38 cellular contexts compared by ENCODE assay signal in the genomic region with DNA sequence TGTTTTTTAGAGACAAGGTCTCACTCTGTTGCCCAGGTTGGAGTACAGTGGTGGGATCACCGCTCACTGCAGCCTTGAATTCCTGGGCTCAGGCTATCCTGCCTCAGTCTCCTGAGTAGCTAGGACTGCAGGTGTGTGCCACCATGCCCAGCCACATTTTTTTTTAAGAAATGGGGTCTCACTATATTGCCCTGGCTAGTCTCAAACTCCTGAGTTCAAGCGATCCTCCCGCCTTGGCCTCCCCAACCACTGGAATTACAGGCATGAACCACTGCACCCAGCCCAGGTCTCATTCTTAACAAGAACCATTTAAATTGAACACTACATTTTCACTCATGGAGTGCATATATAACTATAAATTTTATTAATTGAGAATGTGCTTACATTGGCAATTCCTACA.
"Had no signal": no experiment of that assay in that cellular context is flagged by ENCODE, and none has a peak within 500 bp of the region (broad histone marks: within the 10 kb centered on the region; RNA-seq: fewer than 3 reads in every experiment).

No MANE protein-coding gene starts in this region.

- H3K27ac Mint-ChIP-seq: activated B cell treated with CpG ODN at 0.5 μM for 24 hours; activated CD4-positive, alpha-beta memory T cell treated with anti-CD3 and anti-CD28 coated beads for 36 hours; activated CD4-positive, alpha-beta T cell treated with anti-CD3 and anti-CD28 coated beads, Interleukin-2, amount 10 ng/mL, durations not matched to agents 24 days and 14 days; activated CD8-positive, alpha-beta T cell treated with anti-CD3 and anti-CD28 coated beads for 36 hours; activated naive CD4-positive, alpha-beta T cell treated with anti-CD3 and anti-CD28 coated beads, Interleukin-2, amount 10 ng/mL, durations not matched to agents 7 days and 5 days; activated naive CD8-positive, alpha-beta T cell; activated naive CD8-positive, alpha-beta T cell treated with anti-CD3 and anti-CD28 coated beads, Interleukin-2, amount 10 ng/mL, durations not matched to agents 7 days and 5 days; activated naive CD8-positive, alpha-beta T cell treated with anti-CD3 and anti-CD28 coated beads, Interleukin-2, amount 50 U/mL, for 24 hours; activated T-cell treated with anti-CD3 and anti-CD28 coated beads, Interleukin-2, amount 50 U/mL, for 72 hours; activated T-helper 1 cell treated with anti-CD3 and anti-CD28 coated beads, Interleukin-12 subunit alpha, Interleukin-12 subunit beta, Interleukin-2, Interleukin-4 antibody, amounts not matched to agents 30 ng/mL and 10 ng/mL and 1 ng/mL, durations not matched to agents 14 hours and 24 hours and 36 hours; activated T-helper 17 cell treated with anti-CD3 and anti-CD28 coated beads, Interleukin-2, amount 50 U/mL, for 72 hours; brain; T-helper 1 cell treated with Interleukin-12 subunit alpha and Interleukin-12 subunit beta and Interleukin-4 antibody, amounts not matched to agents 30 μg/mL and 1 μg/mL, for 36 hours had no signal

- H3K4me1 ChIP-seq: ascending aorta had no signal

- ATAC-seq: activated CD8-positive, alpha-beta T cell treated with anti-CD3 and anti-CD28 coated beads for 36 hours; activated naive CD8-positive, alpha-beta T cell treated with anti-CD3 and anti-CD28 coated beads, Interleukin-2, amount 50 U/mL, for 24 hours; activated T-cell treated with anti-CD3 and anti-CD28 coated beads, Interleukin-2, amount 50 U/mL, for 4 hours; activated T-cell treated with anti-CD3 and anti-CD28 coated beads, Interleukin-2, amount 50 U/mL, for 72 hours; activated T-helper 17 cell treated with anti-CD3 and anti-CD28 coated beads, Interleukin-2, amount 50 U/mL, for 72 hours had no signal

- FAIRE-seq: bronchial epithelial cell, TTC549 had no signal

- H3K9me3 Mint-ChIP-seq: activated B cell treated with CpG ODN at 0.5 μM for 24 hours; activated CD4-positive, alpha-beta memory T cell treated with anti-CD3 and anti-CD28 coated beads for 36 hours; activated CD4-positive, alpha-beta T cell treated with anti-CD3 and anti-CD28 coated beads, Interleukin-2, amount 10 ng/mL, durations not matched to agents 24 days and 14 days; activated CD8-positive, alpha-beta T cell treated with anti-CD3 and anti-CD28 coated beads for 36 hours; activated naive CD4-positive, alpha-beta T cell treated with anti-CD3 and anti-CD28 coated beads, Interleukin-2, amount 10 ng/mL, durations not matched to agents 7 days and 5 days; activated naive CD4-positive, alpha-beta T cell treated with anti-CD3 and anti-CD28 coated beads, Interleukin-2, amount 50 U/mL, for 24 hours; activated naive CD8-positive, alpha-beta T cell treated with anti-CD3 and anti-CD28 coated beads, Interleukin-2, amount 10 ng/mL, durations not matched to agents 7 days and 5 days; activated naive CD8-positive, alpha-beta T cell treated with anti-CD3 and anti-CD28 coated beads, Interleukin-2, amount 50 U/mL, for 24 hours; activated T-cell treated with anti-CD3 and anti-CD28 coated beads, Interleukin-2, amount 50 U/mL, for 4 hours; activated T-cell treated with anti-CD3 and anti-CD28 coated beads, Interleukin-2, amount 50 U/mL, for 72 hours; activated T-helper 1 cell treated with anti-CD3 and anti-CD28 coated beads, Interleukin-12 subunit alpha, Interleukin-12 subunit beta, Interleukin-2, Interleukin-4 antibody, amounts not matched to agents 30 ng/mL and 10 ng/mL and 1 ng/mL, durations not matched to agents 14 hours and 24 hours and 36 hours; activated T-helper 17 cell treated with anti-CD3 and anti-CD28 coated beads, Interleukin-2, amount 50 U/mL, for 72 hours; brain; central memory CD8-positive, alpha-beta T cell; T-helper 1 cell treated with Interleukin-12 subunit alpha and Interleukin-12 subunit beta and Interleukin-4 antibody, amounts not matched to agents 30 μg/mL and 1 μg/mL, for 36 hours; T-helper 2 cell treated with Interferon-gamma antibody and Interleukin-4, amounts not matched to agents 5 μg/mL and 100 μg/mL, for 36 hours had no signal

- H3K27me3 ChIP-seq: ascending aorta, cardiac muscle cell had no signal

- H3K27me3 Mint-ChIP-seq: activated B cell treated with CpG ODN at 0.5 μM for 24 hours; activated CD4-positive, alpha-beta memory T cell treated with anti-CD3 and anti-CD28 coated beads for 36 hours; activated CD4-positive, alpha-beta T cell treated with anti-CD3 and anti-CD28 coated beads, Interleukin-2, amount 10 ng/mL, durations not matched to agents 24 days and 14 days; activated CD8-positive, alpha-beta T cell treated with anti-CD3 and anti-CD28 coated beads for 36 hours; activated naive CD4-positive, alpha-beta T cell treated with anti-CD3 and anti-CD28 coated beads, Interleukin-2, amount 10 ng/mL, durations not matched to agents 7 days and 5 days; activated naive CD4-positive, alpha-beta T cell treated with anti-CD3 and anti-CD28 coated beads, Interleukin-2, amount 50 U/mL, for 24 hours; activated naive CD8-positive, alpha-beta T cell; activated naive CD8-positive, alpha-beta T cell treated with anti-CD3 and anti-CD28 coated beads, Interleukin-2, amount 10 ng/mL, durations not matched to agents 7 days and 5 days; activated naive CD8-positive, alpha-beta T cell treated with anti-CD3 and anti-CD28 coated beads, Interleukin-2, amount 50 U/mL, for 24 hours; activated T-helper 17 cell treated with anti-CD3 and anti-CD28 coated beads, Interleukin-2, amount 50 U/mL, for 72 hours; brain; central memory CD8-positive, alpha-beta T cell had no signal

- H3K4me3 Mint-ChIP-seq: activated B cell treated with CpG ODN at 0.5 μM for 24 hours; activated CD4-positive, alpha-beta memory T cell treated with anti-CD3 and anti-CD28 coated beads for 36 hours; activated CD4-positive, alpha-beta T cell treated with anti-CD3 and anti-CD28 coated beads, Interleukin-2, amount 10 ng/mL, durations not matched to agents 24 days and 14 days; activated CD8-positive, alpha-beta T cell treated with anti-CD3 and anti-CD28 coated beads for 36 hours; activated naive CD4-positive, alpha-beta T cell treated with anti-CD3 and anti-CD28 coated beads, Interleukin-2, amount 10 ng/mL, durations not matched to agents 7 days and 5 days; activated naive CD4-positive, alpha-beta T cell treated with anti-CD3 and anti-CD28 coated beads, Interleukin-2, amount 50 U/mL, for 24 hours; activated naive CD8-positive, alpha-beta T cell; activated naive CD8-positive, alpha-beta T cell treated with anti-CD3 and anti-CD28 coated beads, Interleukin-2, amount 10 ng/mL, durations not matched to agents 7 days and 5 days; activated naive CD8-positive, alpha-beta T cell treated with anti-CD3 and anti-CD28 coated beads, Interleukin-2, amount 50 U/mL, for 24 hours; activated T-cell treated with anti-CD3 and anti-CD28 coated beads, Interleukin-2, amount 50 U/mL, for 4 hours; activated T-cell treated with anti-CD3 and anti-CD28 coated beads, Interleukin-2, amount 50 U/mL, for 72 hours; activated T-helper 1 cell treated with anti-CD3 and anti-CD28 coated beads, Interleukin-12 subunit alpha, Interleukin-12 subunit beta, Interleukin-2, Interleukin-4 antibody, amounts not matched to agents 30 ng/mL and 10 ng/mL and 1 ng/mL, durations not matched to agents 14 hours and 24 hours and 36 hours; activated T-helper 17 cell treated with anti-CD3 and anti-CD28 coated beads, Interleukin-2, amount 50 U/mL, for 72 hours; brain; central memory CD8-positive, alpha-beta T cell; T-helper 1 cell treated with Interleukin-12 subunit alpha and Interleukin-12 subunit beta and Interleukin-4 antibody, amounts not matched to agents 30 μg/mL and 1 μg/mL, for 36 hours; T-helper 2 cell treated with Interferon-gamma antibody and Interleukin-4, amounts not matched to agents 5 μg/mL and 100 μg/mL, for 36 hours had no signal

- H3K27ac ChIP-seq: ascending aorta, cardiac muscle cell, VCaP had no signal

- H3K4me1 Mint-ChIP-seq: activated B cell treated with CpG ODN at 0.5 μM for 24 hours; activated naive CD4-positive, alpha-beta T cell treated with anti-CD3 and anti-CD28 coated beads, Interleukin-2, amount 10 ng/mL, durations not matched to agents 7 days and 5 days; brain; central memory CD8-positive, alpha-beta T cell had no signal

- H3K9me3 ChIP-seq: ascending aorta had no signal

- H3K4me3 ChIP-seq: ascending aorta, cardiac muscle cell had no signal

- DNase-seq: activated B cell treated with CpG ODN at 0.5 μM for 24 hours; activated CD4-positive, alpha-beta memory T cell treated with anti-CD3 and anti-CD28 coated beads for 36 hours; activated CD4-positive, alpha-beta T cell treated with anti-CD3 and anti-CD28 coated beads for 4 hours; activated CD4-positive, alpha-beta T cell treated with anti-CD3 and anti-CD28 coated beads, Interleukin-2, amount 10 ng/mL, durations not matched to agents 24 days and 14 days; activated CD4-positive, alpha-beta T cell treated with anti-CD3 and anti-CD28 coated beads, Interleukin-2, amount 50 U/mL, for 1 hour; activated CD4-positive, alpha-beta T cell treated with anti-CD3 and anti-CD28 coated beads, Interleukin-2, amount 50 U/mL, for 4 hours; activated CD4-positive, CD25-positive, alpha-beta regulatory T cell treated with anti-CD3 and anti-CD28 coated beads, Interleukin-2, amount 50 U/mL, for 72 hours; activated CD8-positive, alpha-beta memory T cell treated with anti-CD3 and anti-CD28 coated beads, Interleukin-2, amount 50 U/mL, for 4 hours; activated CD8-positive, alpha-beta T cell treated with anti-CD3 and anti-CD28 coated beads for 36 hours; activated effector memory CD4-positive, alpha-beta T cell treated with anti-CD3 and anti-CD28 coated beads, Interleukin-2, amount 50 U/mL, for 16 hours; activated gamma-delta T cell treated with Interleukin-2 at 50 U/mL for 16 hours; activated naive CD4-positive, alpha-beta T cell; activated naive CD4-positive, alpha-beta T cell treated with anti-CD3 and anti-CD28 coated beads, Interleukin-2, amount 10 ng/mL, durations not matched to agents 7 days and 5 days; activated naive CD8-positive, alpha-beta T cell treated with anti-CD3 and anti-CD28 coated beads, Interleukin-2, amount 10 ng/mL, durations not matched to agents 7 days and 5 days; activated naive CD8-positive, alpha-beta T cell treated with anti-CD3 and anti-CD28 coated beads, Interleukin-2, amount 50 U/mL, for 24 hours; activated T-cell treated with anti-CD3 and anti-CD28 coated beads for 4 hours; activated T-cell treated with anti-CD3 and anti-CD28 coated beads, Interleukin-2, amount 50 U/mL, for 1 hour; activated T-cell treated with anti-CD3 and anti-CD28 coated beads, Interleukin-2, amount 50 U/mL, for 4 hours; activated T-cell treated with anti-CD3 and anti-CD28 coated beads, Interleukin-2, amount 50 U/mL, for 72 hours; amygdala; anterior cingulate cortex; caudate nucleus; cerebellar nuclear complex; T-helper 2 cell; T-helper 9 cell had no signal
